Comparison of ENCODE assay signal across 9 cellular contexts in genomic region chr7:43884617-43885016, GRCh38.
"Had no signal": no experiment of that assay in that cellular context is flagged by ENCODE, and none has a peak within 500 bp of the region (broad histone marks: within the 10 kb centered on the region; RNA-seq: fewer than 3 reads in every experiment).

No MANE protein-coding gene starts in this region.

- H3K4me2 ChIP-seq: GM23338 had no signal

- H2AFZ ChIP-seq: GM23338 had no signal

- H3K4me3 ChIP-seq: GM23338 had no signal

- ATAC-seq: GM23338 had no signal

- DNase-seq: H9, HCEC 1CT, HFFc6, IMR-90, KBM-7 had no signal

- H3K9me3 Mint-ChIP-seq: GM23338, H9, HFFc6 had no signal

- H3K27ac Mint-ChIP-seq: GM23338, H9 had no signal

- H3K4me3 Mint-ChIP-seq: GM23338, H9, HFFc6 had no signal

- FAIRE-seq: H1, H54, HTR-8/SVneo had no signal
